In genomic region chr9:134889386-134890214, GRCh38 we compare ENCODE assay signal across 1 cellular context.
TF ChIP-seq lines count a peak whose summit lies in the region.

No MANE protein-coding gene starts in this region.

TF ChIP-seq in GM12878, 131 proteins besides CTCF, POLR2A, EP300 and RAD21:
- 0 out of 2 replicates have a peak, but pooled peaks have one; percentile 14 for TF ChIP-seq YY1 (IDR thresholded peaks at IDR 0.05; ENCODE audit: low read depth, low read length)
- peak in 1 of 2 experiments; percentile 45; a peak in 1 of 4 replicates for TF ChIP-seq BHLHE40 (IDR thresholded peaks at IDR 0.05; ENCODE audit: borderline replicate concordance in 1 of 2, low read depth in 2 of 2, low read length in 1 of 2)
- no peak for TF ChIP-seq PKNOX1 (IDR thresholded peaks at IDR 0.05)
- no peak for TF ChIP-seq NFIC (IDR thresholded peaks at IDR 0.05; ENCODE audit: low read depth, low read length)
